Comparison of ENCODE assay signal across 21 cellular contexts in genomic region chr6:93194480-93194879, GRCh38.
DNase-seq lines count a peak whose midpoint lies in the region; TF ChIP-seq lines count a peak whose summit lies in the region.
"Had no signal": no experiment of that assay in that cellular context is flagged by ENCODE, and none has a peak within 500 bp of the region (broad histone marks: within the 10 kb centered on the region; RNA-seq: fewer than 3 reads in every experiment).

No MANE protein-coding gene starts in this region.

- H2AFZ ChIP-seq in hepatocyte (no peak overlapping the region), parathyroid adenoma (no peak overlapping the region)
- H2AFZ ChIP-seq: GM23248 had no signal

- TF ChIP-seq CTCF in hepatocyte (IDR thresholded peaks at IDR 0.05; ENCODE audit: poor library complexity) (no peak), parathyroid adenoma (IDR thresholded peaks at IDR 0.05) (no peak), colonic mucosa (IDR thresholded peaks at IDR 0.05) (no peak)

- H3K9ac ChIP-seq in parathyroid adenoma (no peak overlapping the region), colonic mucosa (ENCODE audit: low read depth in 2 of 2, low read length in 2 of 2) (no peak overlapping the region)
- H3K9ac ChIP-seq: BLaER1, GM23248 had no signal

- no peaks in the 10 kb centered on the region for H3K9me3 ChIP-seq in hepatocyte (ENCODE audit: low read depth)
- no peaks in the 10 kb centered on the region for H3K9me3 ChIP-seq in parathyroid adenoma (ENCODE audit: control insufficient read depth, low read length)
- no peaks in the 10 kb centered on the region for H3K9me3 ChIP-seq in colonic mucosa

- H3K79me2 ChIP-seq in hepatocyte (no peaks in the 10 kb centered on the region), parathyroid adenoma (no peaks in the 10 kb centered on the region)

- DNase-seq in NCI-H748 (lab: John Stamatoyannopoulos, UW; ENCODE audit: unreplicated experiment) (peak; percentile 32), NCI-H748 treated with DMSO at 0.1 percent for 48 hours (lab: John Stamatoyannopoulos, UW) (no peak), NCI-H69 (lab: John Stamatoyannopoulos, UW) (peak; percentile 38), hepatocyte (ENCODE audit: low spot score) (no peak), Kasumi-1 (lab: John Stamatoyannopoulos, UW) (no peak), colonic mucosa (no peak), NCI-H146 treated with DMSO at 0.1 percent for 48 hours (lab: John Stamatoyannopoulos, UW; ENCODE audit: unreplicated experiment) (no peak)
- DNase-seq: CD4-positive, CD25-positive, alpha-beta regulatory T cell; CD8-positive, alpha-beta memory T cell; DMS 273 treated with DMSO at 0.1 percent for 48 hours; DMS79; EL; GDM1; GM23248; H7; HCEC 1CT had no signal

- H3K4me2 ChIP-seq in hepatocyte (peak overlapping the region; percentile 0), parathyroid adenoma (ENCODE audit: low read length) (no peak overlapping the region)
- H3K4me2 ChIP-seq: BLaER1 had no signal

- H3K9me2 ChIP-seq in hepatocyte (replicated peaks; ENCODE audit: insufficient read depth), result no peaks in the 10 kb centered on the region

- intact Hi-C loops in colonic mucosa (cut with DNase I), result no loop called here

- H3K36me3 ChIP-seq in hepatocyte (replicated peaks; ENCODE audit: insufficient read depth, low read depth) (no peaks in the 10 kb centered on the region), parathyroid adenoma (ENCODE audit: control insufficient read depth, insufficient read depth, low read length) (no peaks in the 10 kb centered on the region), colonic mucosa (no peaks in the 10 kb centered on the region)
- H3K36me3 ChIP-seq: BLaER1 had no signal

- no peak overlapping the region for H3K27ac ChIP-seq in hepatocyte
- H3K27ac ChIP-seq in parathyroid adenoma, result peak overlapping the region; percentile 7
- H3K27ac ChIP-seq in colonic mucosa, result no peak overlapping the region
- H3K27ac ChIP-seq: 22Rv1, BLaER1, C4-2B, GM23248 had no signal

- H3K4me3 ChIP-seq in hepatocyte (no peak overlapping the region), parathyroid adenoma (ENCODE audit: low read depth, low read length) (no peak overlapping the region), colonic mucosa (no peak overlapping the region)
- H3K4me3 ChIP-seq: BLaER1, GM12878, GM23248 had no signal

- no peaks in the 10 kb centered on the region for H4K20me1 ChIP-seq in hepatocyte (ENCODE audit: insufficient read depth, poor library complexity, severe bottlenecking)
- H4K20me1 ChIP-seq: BLaER1 had no signal

- H3K4me1 ChIP-seq in hepatocyte (ENCODE audit: insufficient read depth), result peaks cover 7% of the 10 kb centered on the region
- H3K4me1 ChIP-seq in parathyroid adenoma, result no peaks in the 10 kb centered on the region
- no peaks in the 10 kb centered on the region for H3K4me1 ChIP-seq in colonic mucosa
- H3K4me1 ChIP-seq: BLaER1 had no signal

- H3K27me3 ChIP-seq in hepatocyte, result no peaks in the 10 kb centered on the region
- H3K27me3 ChIP-seq in parathyroid adenoma (ENCODE audit: control insufficient read depth, insufficient read depth, low read length), result no peaks in the 10 kb centered on the region
- H3K27me3 ChIP-seq in colonic mucosa, result no peaks in the 10 kb centered on the region
- H3K27me3 ChIP-seq: BLaER1 had no signal

Comparison
In these comparisons a context has a peak if more than half of its experiments do, and no peak if none do; other contexts are left out.
1. DNase-seq: peak in NCI-H748 (single experiment) and NCI-H69 (single experiment); none in NCI-H748 treated with DMSO at 0.1 percent for 48 hours (single experiment), hepatocyte (single experiment), Kasumi-1 (0 of 2), colonic mucosa (single experiment) and NCI-H146 treated with DMSO at 0.1 percent for 48 hours (single experiment).